ENCODE assay signal across 31 cellular contexts in the genomic region with DNA sequence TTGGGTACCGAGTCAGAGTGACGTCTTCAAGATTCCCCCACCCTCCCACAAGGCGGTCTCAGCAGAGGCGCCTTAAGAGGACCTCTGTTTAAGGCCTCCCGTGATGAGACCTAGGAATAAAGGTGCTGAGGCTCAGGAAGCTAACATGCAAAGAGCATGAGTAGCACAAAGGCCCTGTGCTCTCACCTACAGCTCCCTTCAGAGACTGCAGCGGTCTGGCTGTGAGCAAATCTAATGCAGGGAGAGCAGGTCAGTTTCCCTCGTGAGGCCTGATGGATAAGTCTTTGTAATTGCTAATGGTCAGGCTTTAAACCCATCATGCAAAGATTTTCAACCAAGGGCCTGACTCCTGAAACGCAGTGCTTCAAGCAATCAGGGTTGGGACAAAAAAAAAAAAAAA.
"Had no signal": no experiment of that assay in that cellular context is flagged by ENCODE, and none has a peak within 500 bp of the region (broad histone marks: within the 10 kb centered on the region; RNA-seq: fewer than 3 reads in every experiment).

No MANE protein-coding gene starts in this region.

- ATAC-seq: activated CD4-positive, alpha-beta T cell treated with anti-CD3 and anti-CD28 coated beads for 36 hours; activated CD8-positive, alpha-beta memory T cell treated with anti-CD3 and anti-CD28 coated beads, Interleukin-2, amount 10 ng/mL, durations not matched to agents 7 days and 5 days; activated CD8-positive, alpha-beta T cell treated with anti-CD3 and anti-CD28 coated beads, Interleukin-2, amount 10 ng/mL, durations not matched to agents 7 days and 5 days; activated naive CD4-positive, alpha-beta T cell treated with anti-CD3 and anti-CD28 coated beads, Interleukin-2, amount 50 U/mL, for 72 hours; esophagus mucosa had no signal

- DNase-seq: activated CD4-positive, alpha-beta memory T cell treated with anti-CD3 and anti-CD28 coated beads for 36 hours; activated CD4-positive, alpha-beta T cell treated with anti-CD3 and anti-CD28 coated beads for 36 hours; activated CD4-positive, alpha-beta T cell treated with anti-CD3 and anti-CD28 coated beads, Interleukin-2, amount 10 ng/mL, durations not matched to agents 24 days and 14 days; activated CD4-positive, CD25-positive, alpha-beta regulatory T cell; activated CD4-positive, CD25-positive, alpha-beta regulatory T cell treated with anti-CD3 and anti-CD28 coated beads, Interleukin-2, amount 50 U/mL, for 72 hours; activated CD8-positive, alpha-beta memory T cell treated with anti-CD3 and anti-CD28 coated beads, Interleukin-2, amount 10 ng/mL, durations not matched to agents 7 days and 5 days; activated CD8-positive, alpha-beta memory T cell treated with anti-CD3 and anti-CD28 coated beads, Interleukin-2, amount 50 U/mL, for 4 hours; activated CD8-positive, alpha-beta T cell treated with anti-CD3 and anti-CD28 coated beads, Interleukin-2, amount 10 ng/mL, durations not matched to agents 7 days and 5 days; activated gamma-delta T cell; activated naive CD4-positive, alpha-beta T cell; activated naive CD4-positive, alpha-beta T cell treated with anti-CD3 and anti-CD28 coated beads, Interleukin-2, amount 10 ng/mL, durations not matched to agents 7 days and 5 days; activated naive CD8-positive, alpha-beta T cell treated with anti-CD3 and anti-CD28 coated beads, Interleukin-2, amount 10 ng/mL, durations not matched to agents 7 days and 5 days; activated T-cell treated with anti-CD3 and anti-CD28 coated beads, Interleukin-2, amount 50 U/mL, for 1 hour; activated T-cell treated with anti-CD3 and anti-CD28 coated beads, Interleukin-2, amount 50 U/mL, for 48 hours; dorsolateral prefrontal cortex; effector memory CD4-positive, alpha-beta T cell; endodermal cell; foreskin fibroblast; head of caudate nucleus; T-helper 2 cell; WERI-Rb-1 had no signal

- H3K4me3 Mint-ChIP-seq: activated CD4-positive, alpha-beta memory T cell treated with anti-CD3 and anti-CD28 coated beads for 36 hours; activated CD4-positive, alpha-beta T cell treated with anti-CD3 and anti-CD28 coated beads for 36 hours; activated CD4-positive, alpha-beta T cell treated with anti-CD3 and anti-CD28 coated beads, Interleukin-2, amount 10 ng/mL, durations not matched to agents 24 days and 14 days; activated CD8-positive, alpha-beta memory T cell treated with anti-CD3 and anti-CD28 coated beads, Interleukin-2, amount 10 ng/mL, durations not matched to agents 7 days and 5 days; activated CD8-positive, alpha-beta T cell treated with anti-CD3 and anti-CD28 coated beads, Interleukin-2, amount 10 ng/mL, durations not matched to agents 7 days and 5 days; activated naive CD4-positive, alpha-beta T cell treated with anti-CD3 and anti-CD28 coated beads, Interleukin-2, amount 10 ng/mL, durations not matched to agents 7 days and 5 days; activated naive CD8-positive, alpha-beta T cell treated with anti-CD3 and anti-CD28 coated beads, Interleukin-2, amount 10 ng/mL, durations not matched to agents 7 days and 5 days; activated T-helper 1 cell treated with anti-CD3 and anti-CD28 coated beads, Interleukin-12 subunit alpha, Interleukin-12 subunit beta, Interleukin-2, Interleukin-4 antibody, amounts not matched to agents 30 ng/mL and 10 ng/mL and 1 ng/mL, durations not matched to agents 14 hours and 24 hours and 36 hours; brain; central memory CD8-positive, alpha-beta T cell; dendritic cell treated with granulocyte-macrophage colony-stimulating factor and Interleukin-4, amounts not matched to agents 40 ng/mL and 50 ng/mL, for 4 days; endodermal cell had no signal

- H3K4me1 Mint-ChIP-seq: activated CD4-positive, alpha-beta T cell treated with anti-CD3 and anti-CD28 coated beads for 36 hours; activated CD4-positive, alpha-beta T cell treated with anti-CD3 and anti-CD28 coated beads, Interleukin-2, amount 10 ng/mL, durations not matched to agents 24 days and 14 days; activated CD8-positive, alpha-beta memory T cell treated with anti-CD3 and anti-CD28 coated beads, Interleukin-2, amount 10 ng/mL, durations not matched to agents 7 days and 5 days; activated naive CD4-positive, alpha-beta T cell treated with anti-CD3 and anti-CD28 coated beads, Interleukin-2, amount 10 ng/mL, durations not matched to agents 7 days and 5 days; activated naive CD8-positive, alpha-beta T cell treated with anti-CD3 and anti-CD28 coated beads, Interleukin-2, amount 10 ng/mL, durations not matched to agents 7 days and 5 days; brain; central memory CD8-positive, alpha-beta T cell had no signal

- H3K9me3 Mint-ChIP-seq: activated CD4-positive, alpha-beta T cell treated with anti-CD3 and anti-CD28 coated beads, Interleukin-2, amount 10 ng/mL, durations not matched to agents 24 days and 14 days; activated T-helper 1 cell treated with anti-CD3 and anti-CD28 coated beads, Interleukin-12 subunit alpha, Interleukin-12 subunit beta, Interleukin-2, Interleukin-4 antibody, amounts not matched to agents 30 ng/mL and 10 ng/mL and 1 ng/mL, durations not matched to agents 14 hours and 24 hours and 36 hours; brain; dendritic cell treated with granulocyte-macrophage colony-stimulating factor and Interleukin-4, amounts not matched to agents 40 ng/mL and 50 ng/mL, for 4 days had no signal

- H3K27ac Mint-ChIP-seq: activated CD4-positive, alpha-beta memory T cell treated with anti-CD3 and anti-CD28 coated beads for 36 hours; activated CD4-positive, alpha-beta T cell treated with anti-CD3 and anti-CD28 coated beads for 36 hours; activated CD4-positive, alpha-beta T cell treated with anti-CD3 and anti-CD28 coated beads, Interleukin-2, amount 10 ng/mL, durations not matched to agents 24 days and 14 days; activated CD8-positive, alpha-beta memory T cell treated with anti-CD3 and anti-CD28 coated beads, Interleukin-2, amount 10 ng/mL, durations not matched to agents 7 days and 5 days; activated CD8-positive, alpha-beta T cell treated with anti-CD3 and anti-CD28 coated beads, Interleukin-2, amount 10 ng/mL, durations not matched to agents 7 days and 5 days; activated naive CD4-positive, alpha-beta T cell treated with anti-CD3 and anti-CD28 coated beads, Interleukin-2, amount 10 ng/mL, durations not matched to agents 7 days and 5 days; activated naive CD4-positive, alpha-beta T cell treated with anti-CD3 and anti-CD28 coated beads, Interleukin-2, amount 50 U/mL, for 72 hours; activated naive CD8-positive, alpha-beta T cell treated with anti-CD3 and anti-CD28 coated beads, Interleukin-2, amount 10 ng/mL, durations not matched to agents 7 days and 5 days; activated T-helper 1 cell treated with anti-CD3 and anti-CD28 coated beads, Interleukin-12 subunit alpha, Interleukin-12 subunit beta, Interleukin-2, Interleukin-4 antibody, amounts not matched to agents 30 ng/mL and 10 ng/mL and 1 ng/mL, durations not matched to agents 14 hours and 24 hours and 36 hours; brain; dendritic cell treated with granulocyte-macrophage colony-stimulating factor and Interleukin-4, amounts not matched to agents 40 ng/mL and 50 ng/mL, for 4 days; endodermal cell had no signal

- H3K36me3 ChIP-seq: ascending aorta, breast epithelium, WERI-Rb-1 had no signal

- H3K4me1 ChIP-seq: ascending aorta, breast epithelium had no signal

- FAIRE-seq: frontal cortex had no signal

- H3K27ac ChIP-seq: ascending aorta, breast epithelium, coronary artery, dorsolateral prefrontal cortex, WERI-Rb-1 had no signal

- H3K27me3 Mint-ChIP-seq: activated CD4-positive, alpha-beta memory T cell treated with anti-CD3 and anti-CD28 coated beads for 36 hours; activated CD4-positive, alpha-beta T cell treated with anti-CD3 and anti-CD28 coated beads for 36 hours; activated CD4-positive, alpha-beta T cell treated with anti-CD3 and anti-CD28 coated beads, Interleukin-2, amount 10 ng/mL, durations not matched to agents 24 days and 14 days; activated CD8-positive, alpha-beta memory T cell treated with anti-CD3 and anti-CD28 coated beads, Interleukin-2, amount 10 ng/mL, durations not matched to agents 7 days and 5 days; activated naive CD4-positive, alpha-beta T cell treated with anti-CD3 and anti-CD28 coated beads, Interleukin-2, amount 10 ng/mL, durations not matched to agents 7 days and 5 days; activated naive CD8-positive, alpha-beta T cell treated with anti-CD3 and anti-CD28 coated beads, Interleukin-2, amount 10 ng/mL, durations not matched to agents 7 days and 5 days; brain; central memory CD8-positive, alpha-beta T cell; dendritic cell treated with granulocyte-macrophage colony-stimulating factor and Interleukin-4, amounts not matched to agents 40 ng/mL and 50 ng/mL, for 4 days had no signal

- H3K4me3 ChIP-seq: ascending aorta, breast epithelium, coronary artery, dorsolateral prefrontal cortex had no signal

- H3K9me3 ChIP-seq: ascending aorta, breast epithelium had no signal

- H3K36me3 Mint-ChIP-seq: activated CD4-positive, alpha-beta memory T cell treated with anti-CD3 and anti-CD28 coated beads for 36 hours; activated CD8-positive, alpha-beta memory T cell treated with anti-CD3 and anti-CD28 coated beads, Interleukin-2, amount 10 ng/mL, durations not matched to agents 7 days and 5 days; activated naive CD4-positive, alpha-beta T cell treated with anti-CD3 and anti-CD28 coated beads, Interleukin-2, amount 10 ng/mL, durations not matched to agents 7 days and 5 days; activated naive CD4-positive, alpha-beta T cell treated with anti-CD3 and anti-CD28 coated beads, Interleukin-2, amount 50 U/mL, for 72 hours; activated naive CD8-positive, alpha-beta T cell treated with anti-CD3 and anti-CD28 coated beads, Interleukin-2, amount 10 ng/mL, durations not matched to agents 7 days and 5 days; brain had no signal

- H3K27me3 ChIP-seq: ascending aorta, breast epithelium, dorsolateral prefrontal cortex had no signal
